ENCODE assay signal across 19 cellular contexts in genomic region chr4:177945235-177945634, GRCh38.
DNase-seq lines count a peak whose midpoint lies in the region; ATAC-seq, FAIRE-seq and TF ChIP-seq lines count a peak whose summit lies in the region.
"Had no signal": no experiment of that assay in that cellular context is flagged by ENCODE, and none has a peak within 500 bp of the region (broad histone marks: within the 10 kb centered on the region; RNA-seq: fewer than 3 reads in every experiment).

No MANE protein-coding gene starts in this region.

- ATAC-seq in GM23338 (peak; percentile 54), WTC11 (peak; percentile 56), Right ventricle myocardium inferior (no peak)
- ATAC-seq: A549, HCT116 had no signal

- H3K79me2 ChIP-seq in GM23338 (replicated peaks; ENCODE audit: insufficient read depth) (no peaks in the 10 kb centered on the region), keratinocyte (ENCODE audit: control insufficient read depth, insufficient read depth, low read length) (no peaks in the 10 kb centered on the region)

- DNase-seq in GM23338 (ENCODE audit: low spot score) = no peak
- DNase-seq in WTC11 (ENCODE audit: low spot score) = no peak
- DNase-seq in keratinocyte (ENCODE audit: low read depth, low spot score) = no peak
- DNase-seq in neuronal stem cell (ENCODE audit: low spot score) = no peak
- no peak for DNase-seq in Right ventricle myocardium inferior (ENCODE audit: missing footprints)
- no peak for DNase-seq in stimulated activated naive CD4-positive, alpha-beta T cell (lab: John Stamatoyannopoulos, UW)
- no peak for DNase-seq in DMS153 (lab: John Stamatoyannopoulos, UW)
- DNase-seq: CD8-positive, alpha-beta memory T cell; COR-L47; DMS 273 treated with DMSO at 0.1 percent for 48 hours; HFFc6 had no signal

- H2BK120ac ChIP-seq in neuronal stem cell (ENCODE audit: low read depth, low read length) = no peak overlapping the region

- H3K27ac ChIP-seq in GM23338 (ENCODE audit: low read depth) (no peak overlapping the region), keratinocyte (ENCODE audit: control insufficient read depth, insufficient read depth, low read length) (no peak overlapping the region), neuronal stem cell (replicated peaks; ENCODE audit: low read length) (no peak overlapping the region)
- H3K27ac ChIP-seq: 22Rv1, A549, BLaER1 had no signal

- H3K9me3 Mint-ChIP-seq in GM23338 (no peaks in the 10 kb centered on the region), WTC11 (no peaks in the 10 kb centered on the region)
- H3K9me3 Mint-ChIP-seq: HFFc6 had no signal

- dilution Hi-C loops in keratinocyte (cut with MboI; ENCODE audit: extremely low pct_ligation_motif_present, low sequenced_read_pairs) = no loop called here

- H2AFZ ChIP-seq in GM23338 (no peak overlapping the region), keratinocyte (ENCODE audit: control insufficient read depth, low read length) (peak overlapping the region; percentile 20), neuronal stem cell (ENCODE audit: low read length) (peak overlapping the region; percentile 56)

- H4K8ac ChIP-seq in neuronal stem cell (ENCODE audit: low read depth, low read length) = no peak overlapping the region

- WGBS in neuronal stem cell (ENCODE audit: extremely low coverage in 2 of 2, insufficient read length in 2 of 2, insufficient replicate concordance in 1 of 2), 2 donors = no CpG with 5 or more reads among the region's 2 CpGs

- no peaks in the 10 kb centered on the region for H3K79me1 ChIP-seq in neuronal stem cell (ENCODE audit: low read depth, low read length)

- CTCF ChIA-PET in WTC11 (lab: Charles Lee) = no interaction called here

- H3K36me3 Mint-ChIP-seq in GM23338 (ENCODE audit: low read depth) = no peaks in the 10 kb centered on the region
- no peaks in the 10 kb centered on the region for H3K36me3 Mint-ChIP-seq in WTC11
- H3K36me3 Mint-ChIP-seq: CD8-positive, alpha-beta memory T cell had no signal

- intact Hi-C loops in Right ventricle myocardium inferior (cut with DNase I) = no loop called here

- no peaks in the 10 kb centered on the region for H3K27me3 Mint-ChIP-seq in GM23338 (ENCODE audit: insufficient read depth, low read depth, poor library complexity)
- no peaks in the 10 kb centered on the region for H3K27me3 Mint-ChIP-seq in WTC11 (ENCODE audit: low read depth)
- H3K27me3 Mint-ChIP-seq: CD8-positive, alpha-beta memory T cell had no signal

- H3K27me3 ChIP-seq in GM23338 (ENCODE audit: insufficient read depth) (no peaks in the 10 kb centered on the region), keratinocyte (ENCODE audit: control insufficient read depth, extremely low read depth, insufficient read depth, low read length) (no peaks in the 10 kb centered on the region), neuronal stem cell (ENCODE audit: control insufficient read depth in 3 of 3, insufficient read depth in 3 of 3, low read depth in 1 of 3, low read length in 3 of 3) (no peaks in the 10 kb centered on the region)
- H3K27me3 ChIP-seq: BLaER1 had no signal

- no peak overlapping the region for H4K91ac ChIP-seq in neuronal stem cell (ENCODE audit: low read depth, low read length, poor library complexity)

- no peaks in the 10 kb centered on the region for H3K9me2 ChIP-seq in GM23338 (ENCODE audit: insufficient read depth)

- no peak for FAIRE-seq in keratinocyte (lab: Jason Lieb, UNC)
- FAIRE-seq: A549, G401.6, GM12891, GM19239, H54 had no signal

- no peak overlapping the region for H3K23ac ChIP-seq in neuronal stem cell (ENCODE audit: low read depth, low read length, poor library complexity)

- no peaks in the 10 kb centered on the region for H3K4me1 ChIP-seq in GM23338 (ENCODE audit: insufficient read depth)
- no peaks in the 10 kb centered on the region for H3K4me1 ChIP-seq in keratinocyte (ENCODE audit: control insufficient read depth, extremely low read depth, insufficient read depth, low read length)
- H3K4me1 ChIP-seq in neuronal stem cell (ENCODE audit: control insufficient read depth in 2 of 2, insufficient read depth in 1 of 2, low read depth in 1 of 2, low read length in 2 of 2) = no peaks in the 10 kb centered on the region
- H3K4me1 ChIP-seq: A549, BLaER1 had no signal

- H3K36me3 ChIP-seq in GM23338 (ENCODE audit: insufficient read depth) = no peaks in the 10 kb centered on the region
- no peaks in the 10 kb centered on the region for H3K36me3 ChIP-seq in keratinocyte (ENCODE audit: control insufficient read depth in 2 of 2, extremely low read depth in 1 of 2, insufficient read depth in 2 of 2, low read length in 2 of 2)
- H3K36me3 ChIP-seq in neuronal stem cell (replicated peaks in 1 of 2; ENCODE audit: control insufficient read depth in 2 of 2, insufficient read depth in 2 of 2, low read length in 2 of 2) = no peaks in the 10 kb centered on the region
- H3K36me3 ChIP-seq: BLaER1 had no signal

- H2BK5ac ChIP-seq in neuronal stem cell (ENCODE audit: low read length) = no peak overlapping the region

- H3F3A ChIP-seq in GM23338 (replicated peaks; ENCODE audit: low read depth) = no peaks in the 10 kb centered on the region

- H3K4me1 Mint-ChIP-seq in GM23338 = no peaks in the 10 kb centered on the region; the same call in 2 of the 3 replicates
- no peaks in the 10 kb centered on the region for H3K4me1 Mint-ChIP-seq in WTC11
- H3K4me1 Mint-ChIP-seq: CD8-positive, alpha-beta memory T cell had no signal

- POLR2A ChIA-PET in WTC11 (lab: Charles Lee) = no interaction called here

- H3K14ac ChIP-seq in neuronal stem cell (ENCODE audit: low read length) = no peak overlapping the region

- TF ChIP-seq CTCF in GM23338 (conservative IDR thresholded peaks at IDR 0.05; ENCODE audit: low read depth in 2 of 2) (no peak), WTC11 (IDR thresholded peaks at IDR 0.05) (no peak), keratinocyte (optimal IDR thresholded peaks at IDR 0.05 in 1 of 3, IDR thresholded peaks at IDR 0.05 in 1 of 3, conservative IDR thresholded peaks at IDR 0.05 in 1 of 3; ENCODE audit: extremely low read depth in 1 of 3, insufficient read depth in 2 of 3, low read length in 3 of 3) (no peak)

- H4K20me1 ChIP-seq in GM23338 (replicated peaks; ENCODE audit: insufficient read depth) = no peaks in the 10 kb centered on the region
- H4K20me1 ChIP-seq in keratinocyte (ENCODE audit: control insufficient read depth, extremely low read depth, insufficient read depth, low read length) = no peaks in the 10 kb centered on the region
- H4K20me1 ChIP-seq: BLaER1 had no signal

- H3K18ac ChIP-seq in neuronal stem cell (ENCODE audit: low read length) = no peak overlapping the region

- no peak overlapping the region for H3K4ac ChIP-seq in neuronal stem cell (ENCODE audit: low read length)

- no peak overlapping the region for H2AK5ac ChIP-seq in neuronal stem cell (ENCODE audit: low read depth, low read length)

- H3K9ac ChIP-seq in keratinocyte (ENCODE audit: control insufficient read depth, extremely low read depth, insufficient read depth, low read length) (no peak overlapping the region), neuronal stem cell (ENCODE audit: low read depth, low read length, poor library complexity) (no peak overlapping the region)
- H3K9ac ChIP-seq: BLaER1 had no signal

- no peak overlapping the region for H2BK12ac ChIP-seq in neuronal stem cell (ENCODE audit: low read length)

- H3K27ac Mint-ChIP-seq in GM23338 (no peak overlapping the region), WTC11 (no peak overlapping the region)
- H3K27ac Mint-ChIP-seq: CD8-positive, alpha-beta memory T cell; HFFc6 had no signal

- H3K9me3 ChIP-seq in keratinocyte (ENCODE audit: control insufficient read depth, low read depth, low read length) (no peaks in the 10 kb centered on the region), neuronal stem cell (replicated peaks in 1 of 2; ENCODE audit: control insufficient read depth in 2 of 2, insufficient read depth in 1 of 2, low read depth in 1 of 2, low read length in 2 of 2) (no peaks in the 10 kb centered on the region)
- H3K9me3 ChIP-seq: A549, BLaER1 had no signal

- no peak overlapping the region for H3K4me2 ChIP-seq in GM23338
- H3K4me2 ChIP-seq in keratinocyte (ENCODE audit: control insufficient read depth, extremely low read depth, insufficient read depth, low read depth, low read length) = no peak overlapping the region
- H3K4me2 ChIP-seq in neuronal stem cell (ENCODE audit: insufficient read depth, low read length, poor library complexity, severe bottlenecking) = no peak overlapping the region
- H3K4me2 ChIP-seq: A549, BLaER1 had no signal

- no peak overlapping the region for H2BK15ac ChIP-seq in neuronal stem cell (ENCODE audit: low read length)

- H3K4me3 ChIP-seq in GM23338 (no peak overlapping the region), keratinocyte (ENCODE audit: control insufficient read depth in 2 of 3, extremely low read depth in 1 of 3, insufficient read depth in 2 of 3, low read depth in 1 of 3, low read length in 3 of 3) (no peak overlapping the region), neuronal stem cell (ENCODE audit: low read length in 2 of 2) (no peak overlapping the region)
- H3K4me3 ChIP-seq: A549, BLaER1 had no signal

- H3K9me1 ChIP-seq in keratinocyte (ENCODE audit: control insufficient read depth, extremely low read depth, insufficient read depth, low read length) = no peaks in the 10 kb centered on the region

- H3K4me3 Mint-ChIP-seq in GM23338 = no peak overlapping the region
- no peak overlapping the region for H3K4me3 Mint-ChIP-seq in WTC11
- H3K4me3 Mint-ChIP-seq: CD8-positive, alpha-beta memory T cell; HFFc6 had no signal

TF ChIP-seq in GM23338, 12 proteins besides CTCF, POLR2A, EP300 and RAD21 (continues in another document):
- no peak for TF ChIP-seq CREB1 (CRISPR knock-in tag; IDR thresholded peaks at IDR 0.05; ENCODE audit: low read depth)
